ENCODE assay signal across 17 cellular contexts in the genomic region with DNA sequence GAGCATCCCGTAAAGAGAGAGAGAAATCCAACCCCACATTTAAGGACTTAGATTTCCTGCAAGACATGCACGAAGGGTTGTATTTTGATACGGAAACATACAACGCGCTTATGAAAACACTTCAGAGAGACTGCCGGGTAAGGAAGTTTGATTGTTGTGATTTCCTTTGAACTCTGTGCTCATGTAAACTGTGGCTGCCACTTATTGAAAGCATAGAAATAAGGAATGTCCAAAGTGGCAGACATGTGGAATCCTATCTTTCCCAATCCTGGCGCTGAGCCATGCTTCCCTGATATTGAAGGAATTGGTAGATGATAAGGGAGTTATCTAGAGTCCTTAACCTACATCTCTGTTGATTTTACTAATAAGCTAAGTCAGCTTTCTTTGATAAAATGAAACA.
DNase-seq lines count a peak whose midpoint lies in the region; ATAC-seq and TF ChIP-seq lines count a peak whose summit lies in the region.
"Had no signal": no experiment of that assay in that cellular context is flagged by ENCODE, and none has a peak within 500 bp of the region (broad histone marks: within the 10 kb centered on the region; RNA-seq: fewer than 3 reads in every experiment).

No MANE protein-coding gene starts in this region.

- 58 to 64% methylated on average over 6 to 7 of the region's 7 CpGs for WGBS in endodermal cell (ENCODE audit: insufficient coverage in 1 of 2, insufficient read length in 1 of 2), 2 experiments
- WGBS in stomach, 5 donors, result 17 to 43% (median 31%) methylated on average over 7 of the region's 7 CpGs

- no peaks in the 10 kb centered on the region for H3K9me3 ChIP-seq in T-helper 17 cell (ENCODE audit: control insufficient read depth, low read length, poor library complexity, severe bottlenecking)
- no peaks in the 10 kb centered on the region for H3K9me3 ChIP-seq in endodermal cell (ENCODE audit: control insufficient read depth, low read length)
- no peaks in the 10 kb centered on the region for H3K9me3 ChIP-seq in stomach
- H3K9me3 ChIP-seq: Peyer's patch had no signal

- DNase-seq in activated naive CD8-positive, alpha-beta T cell treated with anti-CD3 and anti-CD28 coated beads, Interleukin-2, amount 10 ng/mL, durations not matched to agents 7 days and 5 days, result no peak
- no peak for DNase-seq in activated naive CD8-positive, alpha-beta T cell treated with anti-CD3 and anti-CD28 coated beads for 36 hours
- DNase-seq in T-helper 17 cell (no peak), endodermal cell (no peak), stomach (peak; percentile 63), ACHN (no peak), foreskin melanocyte (no peak), NCI-H748 treated with DMSO at 0.1 percent for 48 hours (lab: John Stamatoyannopoulos, UW) (no peak)
- DNase-seq: activated CD8-positive, alpha-beta memory T cell treated with anti-CD3 and anti-CD28 coated beads, Interleukin-2, amount 50 U/mL, for 4 hours; AML-193; aorta; DMS153; dorsolateral prefrontal cortex; HFFc6; NCI-H82; Peyer's patch had no signal

- H3K4me1 ChIP-seq in endodermal cell (ENCODE audit: control insufficient read depth, insufficient read depth, low read length) (peaks cover 44% of the 10 kb centered on the region), stomach (peaks cover 7 to 41% (median 23%) of the 10 kb centered on the region in 4 donors)
- H3K4me1 ChIP-seq: Peyer's patch had no signal

- POLR2A ChIA-PET in activated naive CD8-positive, alpha-beta T cell treated with anti-CD3 and anti-CD28 coated beads, Interleukin-2, amount 10 ng/mL, durations not matched to agents 7 days and 5 days (lab: Charles Lee), result no interaction called here

- H3K36me3 Mint-ChIP-seq in activated naive CD8-positive, alpha-beta T cell treated with anti-CD3 and anti-CD28 coated beads, Interleukin-2, amount 10 ng/mL, durations not matched to agents 7 days and 5 days, result peaks cover 3% of the 10 kb centered on the region
- H3K36me3 Mint-ChIP-seq in activated naive CD8-positive, alpha-beta T cell treated with anti-CD3 and anti-CD28 coated beads for 36 hours, result no peaks in the 10 kb centered on the region
- H3K36me3 Mint-ChIP-seq in T-helper 17 cell (ENCODE audit: low read depth), result peaks cover 4% of the 10 kb centered on the region
- H3K36me3 Mint-ChIP-seq in endodermal cell (ENCODE audit: low read depth), result no peaks in the 10 kb centered on the region

- no peak for TF ChIP-seq POLR2A in stomach (IDR thresholded peaks at IDR 0.05)

- H3K4me3 ChIP-seq in endodermal cell (ENCODE audit: low read length) (no peak overlapping the region), stomach (no peak overlapping the region)
- H3K4me3 ChIP-seq: Peyer's patch had no signal

- TF ChIP-seq CTCF in endodermal cell (conservative IDR thresholded peaks at IDR 0.05) (no peak), stomach (IDR thresholded peaks at IDR 0.05) (no peak)

- no peaks in the 10 kb centered on the region for H3K9me3 Mint-ChIP-seq in activated naive CD8-positive, alpha-beta T cell treated with anti-CD3 and anti-CD28 coated beads, Interleukin-2, amount 10 ng/mL, durations not matched to agents 7 days and 5 days
- H3K9me3 Mint-ChIP-seq in activated naive CD8-positive, alpha-beta T cell treated with anti-CD3 and anti-CD28 coated beads for 36 hours, result no peaks in the 10 kb centered on the region
- H3K9me3 Mint-ChIP-seq in endodermal cell, result no peaks in the 10 kb centered on the region
- H3K9me3 Mint-ChIP-seq: HFFc6 had no signal

- H3K9ac ChIP-seq in endodermal cell (ENCODE audit: extremely low read depth, low read length, poor library complexity, severe bottlenecking), result peak overlapping the region; percentile 31
- H3K9ac ChIP-seq: parathyroid adenoma had no signal

- TF ChIP-seq EP300 in stomach (IDR thresholded peaks at IDR 0.05), result no peak

- no peaks in the 10 kb centered on the region for H3K27me3 ChIP-seq in endodermal cell (ENCODE audit: control insufficient read depth, insufficient read depth, low read length, poor library complexity, severe bottlenecking)
- no peaks in the 10 kb centered on the region for H3K27me3 ChIP-seq in stomach
- H3K27me3 ChIP-seq: dorsolateral prefrontal cortex, Peyer's patch had no signal

- H3K36me3 ChIP-seq in endodermal cell (ENCODE audit: control insufficient read depth, insufficient read depth, low read length) (peaks cover 15% of the 10 kb centered on the region), stomach (peaks cover 0 to 4% (median 2%) of the 10 kb centered on the region in 4 donors)

- intact Hi-C loops in stomach (cut with DNase I; ENCODE audit: low total_unique reads), result no loop called here

- peaks cover 21% of the 10 kb centered on the region for H3K4me1 Mint-ChIP-seq in activated naive CD8-positive, alpha-beta T cell treated with anti-CD3 and anti-CD28 coated beads, Interleukin-2, amount 10 ng/mL, durations not matched to agents 7 days and 5 days
- peaks cover 29% of the 10 kb centered on the region for H3K4me1 Mint-ChIP-seq in activated naive CD8-positive, alpha-beta T cell treated with anti-CD3 and anti-CD28 coated beads for 36 hours
- H3K4me1 Mint-ChIP-seq in T-helper 17 cell, result peaks cover 32% of the 10 kb centered on the region
- peaks cover 61% of the 10 kb centered on the region for H3K4me1 Mint-ChIP-seq in endodermal cell

- ATAC-seq in activated naive CD8-positive, alpha-beta T cell treated with anti-CD3 and anti-CD28 coated beads, Interleukin-2, amount 10 ng/mL, durations not matched to agents 7 days and 5 days (ENCODE audit: low read depth), result no peak
- ATAC-seq in T-helper 17 cell, result peak; percentile 46

- no peak overlapping the region for H3K27ac ChIP-seq in endodermal cell (ENCODE audit: low read depth, low read length)
- H3K27ac ChIP-seq in stomach, result peak overlapping the region in 2 of 5 donors; percentile 24 to 43
- H3K27ac ChIP-seq: dorsolateral prefrontal cortex, parathyroid adenoma had no signal

- H3K4me3 Mint-ChIP-seq in activated naive CD8-positive, alpha-beta T cell treated with anti-CD3 and anti-CD28 coated beads, Interleukin-2, amount 10 ng/mL, durations not matched to agents 7 days and 5 days, result peak overlapping the region; percentile 0
- H3K4me3 Mint-ChIP-seq in activated naive CD8-positive, alpha-beta T cell treated with anti-CD3 and anti-CD28 coated beads for 36 hours, result no peak overlapping the region
- H3K4me3 Mint-ChIP-seq in T-helper 17 cell (peak overlapping the region; percentile 73), endodermal cell (no peak overlapping the region)
- H3K4me3 Mint-ChIP-seq: HFFc6 had no signal

- peaks cover 5% of the 10 kb centered on the region for H3K27me3 Mint-ChIP-seq in activated naive CD8-positive, alpha-beta T cell treated with anti-CD3 and anti-CD28 coated beads, Interleukin-2, amount 10 ng/mL, durations not matched to agents 7 days and 5 days
- no peaks in the 10 kb centered on the region for H3K27me3 Mint-ChIP-seq in activated naive CD8-positive, alpha-beta T cell treated with anti-CD3 and anti-CD28 coated beads for 36 hours
- H3K27me3 Mint-ChIP-seq in T-helper 17 cell (no peaks in the 10 kb centered on the region), endodermal cell (ENCODE audit: insufficient read depth) (no peaks in the 10 kb centered on the region)

- no peak overlapping the region for H3K27ac Mint-ChIP-seq in activated naive CD8-positive, alpha-beta T cell treated with anti-CD3 and anti-CD28 coated beads, Interleukin-2, amount 10 ng/mL, durations not matched to agents 7 days and 5 days
- no peak overlapping the region for H3K27ac Mint-ChIP-seq in activated naive CD8-positive, alpha-beta T cell treated with anti-CD3 and anti-CD28 coated beads for 36 hours
- H3K27ac Mint-ChIP-seq in T-helper 17 cell, result peak overlapping the region; percentile 88
- peak overlapping the region; percentile 62 for H3K27ac Mint-ChIP-seq in endodermal cell
- H3K27ac Mint-ChIP-seq: HFFc6 had no signal

- in situ Hi-C loops in ACHN (cut with HindIII; ENCODE audit: low pct_ligation_motif_present, low pct_unique_long_range_greater_than_20kb, low sequenced_read_pairs), result no loop called here

Comparison
In these comparisons a context has a peak if more than half of its experiments do, and no peak if none do; other contexts are left out.
1. H3K4me3 Mint-ChIP-seq: peak in activated naive CD8-positive, alpha-beta T cell treated with anti-CD3 and anti-CD28 coated beads, Interleukin-2, amount 10 ng/mL, durations not matched to agents 7 days and 5 days (single experiment) and T-helper 17 cell (single experiment); none in activated naive CD8-positive, alpha-beta T cell treated with anti-CD3 and anti-CD28 coated beads for 36 hours (single experiment) and endodermal cell (single experiment).
2. H3K27ac Mint-ChIP-seq: peak in T-helper 17 cell (single experiment) and endodermal cell (single experiment); none in activated naive CD8-positive, alpha-beta T cell treated with anti-CD3 and anti-CD28 coated beads, Interleukin-2, amount 10 ng/mL, durations not matched to agents 7 days and 5 days (single experiment) and activated naive CD8-positive, alpha-beta T cell treated with anti-CD3 and anti-CD28 coated beads for 36 hours (single experiment).